10 cellular contexts compared by ENCODE assay signal in the genomic region with DNA sequence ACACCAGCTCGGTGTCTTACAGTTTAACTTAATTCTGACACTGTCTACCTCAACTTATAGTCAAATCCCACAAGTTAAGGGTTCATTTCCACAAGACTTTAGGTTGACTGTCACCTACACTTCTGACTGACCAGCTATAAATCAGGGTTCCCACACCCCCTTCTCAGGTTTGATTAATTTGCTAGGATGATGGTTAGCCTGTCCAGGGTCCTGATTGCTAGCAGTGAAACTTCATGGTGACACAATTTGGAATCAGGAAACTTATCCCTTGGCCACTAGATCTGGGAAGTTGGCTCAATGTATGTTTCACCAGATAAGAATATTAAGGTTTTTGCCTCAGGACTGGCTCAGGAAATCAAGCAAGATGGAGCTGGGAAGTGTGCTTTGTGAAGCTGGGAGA.
"Had no signal": no experiment of that assay in that cellular context is flagged by ENCODE, and none has a peak within 500 bp of the region (broad histone marks: within the 10 kb centered on the region; RNA-seq: fewer than 3 reads in every experiment).

No MANE protein-coding gene starts in this region.

- H3K9ac ChIP-seq: GM23248 had no signal

- H3K4me3 Mint-ChIP-seq: HFFc6 had no signal

- H3K36me3 ChIP-seq: HAP-1 had no signal

- ATAC-seq: HCT116, K562 had no signal

- DNase-seq: GM23248, GOT3, H7, HFFc6, IMR-90 had no signal

- H3K27ac ChIP-seq: GM23248, HL-60 had no signal

- H3K4me3 ChIP-seq: GM23248, HAP-1, K562 had no signal

- FAIRE-seq: HTR-8/SVneo, K562 had no signal
